In the genomic region with DNA sequence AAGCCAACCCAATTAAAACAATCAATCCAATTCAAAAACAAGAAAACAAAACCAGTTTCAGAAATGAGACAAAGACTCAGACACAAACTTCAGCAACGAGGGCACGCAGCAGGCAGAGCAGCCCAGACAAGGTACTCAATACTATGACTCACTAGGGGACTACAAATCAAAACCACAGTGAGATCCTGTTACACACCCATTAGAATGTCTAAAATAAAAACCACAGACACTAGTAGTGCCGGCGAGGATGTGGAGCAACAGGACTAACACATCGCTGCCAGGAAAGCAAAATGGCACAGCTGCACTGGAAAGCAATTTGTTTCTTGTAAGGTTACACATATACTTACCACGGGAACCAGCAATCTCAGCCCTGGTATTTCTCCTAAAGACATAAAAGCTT, we compare ENCODE assay signal across 10 cellular contexts. TPM values are rescaled to one million over a fixed set of nuclear protein-coding genes. Genes with fewer than 3 reads are reported as not detected.
DNase-seq lines count a peak whose midpoint lies in the region; ATAC-seq and TF ChIP-seq lines count a peak whose summit lies in the region.
"Had no signal": no experiment of that assay in that cellular context is flagged by ENCODE, and none has a peak within 500 bp of the region (broad histone marks: within the 10 kb centered on the region; RNA-seq: fewer than 3 reads in every experiment).

No MANE protein-coding gene starts in this region.

- H3K4me1 ChIP-seq in mesenchymal stem cell (ENCODE audit: control insufficient read depth, insufficient read depth, low read depth, low read length) (no peaks in the 10 kb centered on the region), tibial artery (no peaks in the 10 kb centered on the region)
- H3K4me1 ChIP-seq: BLaER1 had no signal

- H4K8ac ChIP-seq in mesenchymal stem cell (ENCODE audit: low read length): no peak overlapping the region

- CTCF ChIA-PET in RWPE1 (lab: Yijun Ruan, JAX): interaction anchor here (0.7 kb wide), 1 partner anchor 33 kb away, joined by 3 read pairs; no protein-coding TSS in a partner anchor

- no peak overlapping the region for H3K27ac ChIP-seq in RWPE1
- H3K27ac ChIP-seq in mesenchymal stem cell (ENCODE audit: low read length, poor library complexity, severe bottlenecking): no peak overlapping the region
- no peak overlapping the region for H3K27ac ChIP-seq in tibial artery
- H3K27ac ChIP-seq: BLaER1 had no signal

- intact Hi-C loops in tibial artery (cut with DNase I; ENCODE audit: low total_unique reads): no loop called here

- no peak overlapping the region for H3K4ac ChIP-seq in mesenchymal stem cell (ENCODE audit: low read depth in 1 of 2, low read length in 2 of 2)

- no peak overlapping the region for H2AK5ac ChIP-seq in mesenchymal stem cell (ENCODE audit: low read length, severe bottlenecking)

- H3K27me3 Mint-ChIP-seq in activated T-cell treated with anti-CD3 and anti-CD28 coated beads, Interleukin-2, amount 50 U/mL, for 24 hours: peaks cover 15% of the 10 kb centered on the region
- peaks cover 20 to 27% of the 10 kb centered on the region in 2 donors for H3K27me3 Mint-ChIP-seq in effector memory CD8-positive, alpha-beta T cell

- TF ChIP-seq CTCF in RWPE1 (conservative IDR thresholded peaks at IDR 0.05; ENCODE audit: low read depth) (no peak), tibial artery (IDR thresholded peaks at IDR 0.05) (no peak)

- no peaks in the 10 kb centered on the region for H3K36me3 Mint-ChIP-seq in activated T-cell treated with anti-CD3 and anti-CD28 coated beads, Interleukin-2, amount 50 U/mL, for 24 hours (ENCODE audit: low read depth)
- no peaks in the 10 kb centered on the region for H3K36me3 Mint-ChIP-seq in effector memory CD8-positive, alpha-beta T cell (ENCODE audit: insufficient read depth)

- peaks cover 0 to 10% of the 10 kb centered on the region in 2 experiments for H3K27me3 ChIP-seq in mesenchymal stem cell (ENCODE audit: control insufficient read depth in 1 of 2, insufficient read depth in 1 of 2, low read length in 2 of 2)
- H3K27me3 ChIP-seq in tibial artery: no peaks in the 10 kb centered on the region
- H3K27me3 ChIP-seq: BLaER1 had no signal

- H3K4me2 ChIP-seq in mesenchymal stem cell (ENCODE audit: low read length, poor library complexity, severe bottlenecking): no peak overlapping the region
- H3K4me2 ChIP-seq: BLaER1 had no signal

- POLR2A ChIA-PET in RWPE1 (lab: Yijun Ruan, JAX; ENCODE audit: low non-redundant PET): no interaction called here

- peak; percentile 99 for ATAC-seq in effector memory CD8-positive, alpha-beta T cell (replicated peaks)

- no peaks in the 10 kb centered on the region for H3K9me3 Mint-ChIP-seq in activated T-cell treated with anti-CD3 and anti-CD28 coated beads, Interleukin-2, amount 50 U/mL, for 24 hours
- no peaks in the 10 kb centered on the region for H3K9me3 Mint-ChIP-seq in effector memory CD8-positive, alpha-beta T cell

- no peak overlapping the region for H3K9ac ChIP-seq in mesenchymal stem cell (ENCODE audit: low read length)
- H3K9ac ChIP-seq: BLaER1 had no signal

- H2BK120ac ChIP-seq in mesenchymal stem cell (ENCODE audit: low read depth, low read length): no peak overlapping the region

- H3K14ac ChIP-seq in mesenchymal stem cell (ENCODE audit: low read length in 2 of 2): no peak overlapping the region

- no peaks in the 10 kb centered on the region for H3K79me1 ChIP-seq in mesenchymal stem cell (replicated peaks; ENCODE audit: low read length, poor library complexity, severe bottlenecking)

- H2BK15ac ChIP-seq in mesenchymal stem cell (ENCODE audit: low read depth, poor library complexity, severe bottlenecking): no peak overlapping the region

- H3K4me3 ChIP-seq in mesenchymal stem cell (ENCODE audit: insufficient read depth in 1 of 2, low read depth in 1 of 2, low read length in 2 of 2) (no peak overlapping the region), tibial artery (no peak overlapping the region)
- H3K4me3 ChIP-seq: BLaER1 had no signal

- H3K36me3 ChIP-seq in mesenchymal stem cell (ENCODE audit: control insufficient read depth in 1 of 2, insufficient read depth in 2 of 2, low read depth in 1 of 2, low read length in 2 of 2): no peaks in the 10 kb centered on the region
- H3K36me3 ChIP-seq in tibial artery: no peaks in the 10 kb centered on the region
- H3K36me3 ChIP-seq: BLaER1 had no signal

- WGBS in mesenchymal stem cell: 66% methylated on average over 6 of the region's 6 CpGs

- H3K9me3 ChIP-seq in mesenchymal stem cell (ENCODE audit: control insufficient read depth, low read length): peaks cover 5% of the 10 kb centered on the region
- H3K9me3 ChIP-seq in tibial artery: no peaks in the 10 kb centered on the region
- H3K9me3 ChIP-seq: BLaER1 had no signal

- DNase-seq in activated T-cell treated with anti-CD3 and anti-CD28 coated beads for 24 hours (ENCODE audit: low read depth) (peak; percentile 6), RWPE1 (ENCODE audit: low spot score) (peak; percentile 52), mesenchymal stem cell (no peak), NCI-H128 (lab: John Stamatoyannopoulos, UW; ENCODE audit: unreplicated experiment) (no peak), tibial artery (no peak)
- no peak for DNase-seq in activated T-cell treated with anti-CD3 and anti-CD28 coated beads, Interleukin-2, amount 50 U/mL, for 24 hours
- peak; percentile 9 to 20 (median 12) for DNase-seq in effector memory CD8-positive, alpha-beta T cell
- DNase-seq in stimulated activated CD8-positive, alpha-beta memory T cell treated with anti-CD3 and anti-CD28 coated beads, Interleukin-4, amount 100 ng/mL, for 48 hours: peak; percentile 43
- DNase-seq: posterior cingulate gyrus had no signal

- H3K27ac Mint-ChIP-seq in activated T-cell treated with anti-CD3 and anti-CD28 coated beads, Interleukin-2, amount 50 U/mL, for 24 hours: no peak overlapping the region
- peak overlapping the region in 1 of 2 donors; percentile 15 for H3K27ac Mint-ChIP-seq in effector memory CD8-positive, alpha-beta T cell

- peaks cover 12% of the 10 kb centered on the region for H3K4me1 Mint-ChIP-seq in activated T-cell treated with anti-CD3 and anti-CD28 coated beads, Interleukin-2, amount 50 U/mL, for 24 hours (ENCODE audit: low read depth)
- peaks cover 7% of the 10 kb centered on the region in 2 donors for H3K4me1 Mint-ChIP-seq in effector memory CD8-positive, alpha-beta T cell (ENCODE audit: low read depth in 2 of 2)

- H3K4me3 Mint-ChIP-seq in activated T-cell treated with anti-CD3 and anti-CD28 coated beads, Interleukin-2, amount 50 U/mL, for 24 hours: no peak overlapping the region
- H3K4me3 Mint-ChIP-seq in effector memory CD8-positive, alpha-beta T cell: no peak overlapping the region

- no peak overlapping the region for H2BK12ac ChIP-seq in mesenchymal stem cell (ENCODE audit: low read length in 2 of 2)

- H3K23ac ChIP-seq in mesenchymal stem cell (ENCODE audit: low read length in 2 of 2): no peak overlapping the region

- no peak overlapping the region for H2BK5ac ChIP-seq in mesenchymal stem cell (ENCODE audit: low read depth, low read length, poor library complexity, severe bottlenecking)

- H2AFZ ChIP-seq in mesenchymal stem cell (ENCODE audit: low read depth, low read length): no peak overlapping the region

- H4K91ac ChIP-seq in mesenchymal stem cell (ENCODE audit: low read length): no peak overlapping the region

- H3K18ac ChIP-seq in mesenchymal stem cell (ENCODE audit: low read depth in 1 of 2, low read length in 2 of 2): no peak overlapping the region

RNA-seq across cellular contexts. Expression of a gene that starts 28.4 kb away (rescaled TPM):
- polyA plus RNA-seq in mesenchymal stem cell (2013, experiment 1 of 2): not detected
- not detected for polyA plus RNA-seq in mesenchymal stem cell (2013, experiment 2 of 2)

RNA-seq across cellular contexts. Expression of a gene that starts 43.4 kb away (rescaled TPM):
- polyA plus RNA-seq in mesenchymal stem cell (2013, experiment 1 of 2): not detected
- not detected for polyA plus RNA-seq in mesenchymal stem cell (2013, experiment 2 of 2)

RNA-seq across cellular contexts. Expression of a gene that starts 59.2 kb away (rescaled TPM):
- polyA plus RNA-seq in mesenchymal stem cell (2013, experiment 1 of 2): not detected
- polyA plus RNA-seq in mesenchymal stem cell (2013, experiment 2 of 2): not detected

RNA-seq across cellular contexts. Expression of a gene that starts 59.2 kb away (rescaled TPM):
- polyA plus RNA-seq in mesenchymal stem cell (2013, experiment 1 of 2): not detected
- not detected for polyA plus RNA-seq in mesenchymal stem cell (2013, experiment 2 of 2)

Comparison
In these comparisons a context has a peak if more than half of its experiments do, and no peak if none do; other contexts are left out.
1. DNase-seq: peak in activated T-cell treated with anti-CD3 and anti-CD28 coated beads for 24 hours (single experiment), RWPE1 (single experiment), effector memory CD8-positive, alpha-beta T cell (3 of 3) and stimulated activated CD8-positive, alpha-beta memory T cell treated with anti-CD3 and anti-CD28 coated beads, Interleukin-4, amount 100 ng/mL, for 48 hours (single experiment); none in activated T-cell treated with anti-CD3 and anti-CD28 coated beads, Interleukin-2, amount 50 U/mL, for 24 hours (single experiment), mesenchymal stem cell (single experiment), NCI-H128 (single experiment) and tibial artery (0 of 2).